In the genomic region with DNA sequence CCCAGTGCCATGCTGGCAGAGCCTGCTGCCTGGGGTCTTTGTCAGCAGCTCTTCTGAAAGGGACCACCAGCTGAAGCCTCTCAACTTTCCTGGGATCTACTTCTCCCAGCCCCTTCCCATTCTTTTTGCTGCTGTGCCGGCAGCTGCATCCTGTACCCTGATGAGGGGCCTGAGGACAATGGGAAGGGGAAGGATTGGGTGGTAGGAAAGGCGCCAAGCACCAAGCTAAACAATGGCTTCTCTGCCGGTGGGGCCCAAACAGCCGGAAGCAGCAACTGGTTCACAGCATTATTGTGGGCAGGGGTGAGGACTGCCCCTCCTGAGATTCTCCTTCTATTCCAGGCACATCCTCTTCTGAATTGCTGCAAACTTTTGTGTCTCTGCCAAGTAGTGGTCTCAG, we compare ENCODE assay signal across 26 cellular contexts. TPM values are rescaled to one million over a fixed set of nuclear protein-coding genes. Genes with fewer than 3 reads are reported as not detected.
DNase-seq lines count a peak whose midpoint lies in the region; ATAC-seq, FAIRE-seq and TF ChIP-seq lines count a peak whose summit lies in the region.
"Had no signal": no experiment of that assay in that cellular context is flagged by ENCODE, and none has a peak within 500 bp of the region (broad histone marks: within the 10 kb centered on the region; RNA-seq: fewer than 3 reads in every experiment).

No MANE protein-coding gene starts in this region.

- POLR2A ChIA-PET in endothelial cell of umbilical vein (lab: Charles Lee), result no interaction called here

- no peak overlapping the region for H3K4me3 ChIP-seq in left ventricle myocardium inferior
- H3K4me3 ChIP-seq in endothelial cell of umbilical vein (replicated peaks in 1 of 3; ENCODE audit: insufficient read depth in 1 of 3, low read depth in 1 of 3, low read length in 3 of 3), result no peak overlapping the region
- H3K4me3 ChIP-seq in coronary artery, result no peak overlapping the region

- no peaks in the 10 kb centered on the region for H3K9me1 ChIP-seq in endothelial cell of umbilical vein (replicated peaks; ENCODE audit: control insufficient read depth, extremely low read depth, insufficient read depth, low read length)

- BruUV-seq in endothelial cell of umbilical vein (replicated peaks; lab: Mats Ljungman, UMichigan), result no TSS peak

- H3K79me2 ChIP-seq in endothelial cell of umbilical vein (ENCODE audit: control insufficient read depth, insufficient read depth, low read length), result no peaks in the 10 kb centered on the region

- FAIRE-seq in endothelial cell of umbilical vein (lab: Jason Lieb, UNC), result peak; percentile 93
- FAIRE-seq: D721Med, GM18507, HepG2 had no signal

- intact Hi-C loops in left ventricle myocardium inferior (cut with micrococcal nuclease) (loop anchor here (10.0 kb wide), 1 partner anchor 189 kb away; a partner anchor contains a TSS), Right ventricle myocardium inferior (cut with DNase I) (loop anchor here (2.0 to 10.0 kb wide), 2 partner anchors 189 to 279 kb away; a partner anchor contains a TSS), endothelial cell of umbilical vein (cut with micrococcal nuclease) (loop anchor here (1.0 to 10.0 kb wide), 2 partner anchors 35 to 249 kb away; no protein-coding TSS in a partner anchor)

- DNase-seq in NCI-H146 (lab: John Stamatoyannopoulos, UW) (peak; percentile 7), NCI-H146 treated with DMSO at 0.1 percent for 48 hours (lab: John Stamatoyannopoulos, UW; ENCODE audit: unreplicated experiment) (no peak), left ventricle myocardium inferior (no peak), Right ventricle myocardium inferior (ENCODE audit: missing footprints) (no peak), endothelial cell of umbilical vein (ENCODE audit: low read depth, low spot score) (peak; percentile 77), coronary artery (ENCODE audit: low spot score) (no peak), GM19240 (ENCODE audit: insufficient read length, low spot score) (no peak), NCI-H128 (lab: John Stamatoyannopoulos, UW; ENCODE audit: unreplicated experiment) (no peak)
- DNase-seq: 8988T, H7, Karpas-422, NCI-H1092, NCI-H1694, NCI-H2029 treated with DMSO at 0.1 percent for 48 hours, NCI-H2171 treated with DMSO at 0.1 percent for 48 hours, NCI-H446, NCI-H524 treated with DMSO at 0.1 percent for 48 hours, SHP77 treated with DMSO at 0.1 percent for 48 hours had no signal

- no peak for TF ChIP-seq POLR2A in endothelial cell of umbilical vein (IDR thresholded peaks at IDR 0.05; ENCODE audit: low read depth, low read length)

- H3K9ac ChIP-seq in endothelial cell of umbilical vein (replicated peaks; ENCODE audit: extremely low read depth, insufficient read depth, low read length), result no peak overlapping the region

- H2AFZ ChIP-seq in endothelial cell of umbilical vein (ENCODE audit: low read depth, low read length), result no peak overlapping the region

- TF ChIP-seq CTCF in left ventricle myocardium inferior (IDR thresholded peaks at IDR 0.05; ENCODE audit: borderline replicate concordance) (no peak), endothelial cell of umbilical vein (IDR thresholded peaks at IDR 0.05; ENCODE audit: extremely low read depth in 1 of 2, insufficient read depth in 1 of 2, low read depth in 1 of 2, low read length in 2 of 2) (no peak), coronary artery (IDR thresholded peaks at IDR 0.05) (no peak)

- dilution Hi-C loops in endothelial cell of umbilical vein (cut with MboI; ENCODE audit: extremely low pct_ligation_motif_present, low sequenced_read_pairs), result no loop called here

- H4K20me1 ChIP-seq in endothelial cell of umbilical vein (replicated peaks; ENCODE audit: control insufficient read depth, extremely low read depth, insufficient read depth, low read length), result no peaks in the 10 kb centered on the region

- H3K36me3 ChIP-seq in left ventricle myocardium inferior (no peaks in the 10 kb centered on the region), endothelial cell of umbilical vein (ENCODE audit: control insufficient read depth in 2 of 2, extremely low read depth in 1 of 2, insufficient read depth in 2 of 2, low read length in 2 of 2) (no peaks in the 10 kb centered on the region)

- H3K9me3 ChIP-seq in left ventricle myocardium inferior (replicated peaks), result no peaks in the 10 kb centered on the region
- H3K9me3 ChIP-seq in endothelial cell of umbilical vein (replicated peaks; ENCODE audit: control insufficient read depth, insufficient read depth, low read length), result no peaks in the 10 kb centered on the region

- H3K4me2 ChIP-seq in endothelial cell of umbilical vein (ENCODE audit: insufficient read depth, low read length), result no peak overlapping the region

- H3K4me1 ChIP-seq in left ventricle myocardium inferior (peaks cover 29% of the 10 kb centered on the region), endothelial cell of umbilical vein (ENCODE audit: control insufficient read depth, extremely low read depth, insufficient read depth, low read length) (peaks cover 27% of the 10 kb centered on the region)

- H3K27me3 ChIP-seq in left ventricle myocardium inferior (ENCODE audit: low read depth), result peaks cover 20% of the 10 kb centered on the region
- H3K27me3 ChIP-seq in endothelial cell of umbilical vein (ENCODE audit: control insufficient read depth in 2 of 2, insufficient read depth in 2 of 2, low read length in 2 of 2), result peaks cover 13 to 16% of the 10 kb centered on the region in 2 experiments

- CTCF ChIA-PET in endothelial cell of umbilical vein (lab: Charles Lee), result interaction anchor here (0.6 to 4.2 kb wide), 18 partner anchors 12 to 317 kb away, joined by 3 to 79 read pairs (median 5); partner anchors contain the start of genes ATPAF1 and MOB3C

- no peak for ATAC-seq in Right ventricle myocardium inferior

- H3K27ac ChIP-seq in left ventricle myocardium inferior (replicated peaks) (peak overlapping the region; percentile 51), endothelial cell of umbilical vein (ENCODE audit: insufficient read depth, low read depth, low read length) (peak overlapping the region; percentile 59), coronary artery (no peak overlapping the region)
- H3K27ac ChIP-seq: RWPE1 had no signal

TF ChIP-seq in endothelial cell of umbilical vein, 7 proteins besides CTCF, POLR2A, EP300 and RAD21:
- TF ChIP-seq GATA2 (IDR thresholded peaks at IDR 0.05; ENCODE audit: insufficient read depth, insufficient read length, low read depth, low read length) (no peak), POLR2AphosphoS5 (IDR thresholded peaks at IDR 0.05; ENCODE audit: insufficient read depth, low read depth, low read length) (no peak), MYC (IDR thresholded peaks at IDR 0.05; ENCODE audit: low read depth, low read length) (no peak), EZH2 (IDR thresholded peaks at IDR 0.05; ENCODE audit: borderline replicate concordance, low read depth, low read length, severe bottlenecking) (no peak), JUN (IDR thresholded peaks at IDR 0.05; ENCODE audit: borderline replicate concordance, insufficient read depth, insufficient read length, low read depth) (no peak), MAX (IDR thresholded peaks at IDR 0.05; ENCODE audit: insufficient read depth, insufficient read length) (no peak), FOS (IDR thresholded peaks at IDR 0.05; ENCODE audit: borderline replicate concordance, insufficient read depth, low read length) (no peak)

RNA-seq across cellular contexts. Expression of gene EFCAB14, which starts 5.0 kb away (rescaled TPM):
- total RNA-seq in left ventricle myocardium inferior (59.0 TPM), Right ventricle myocardium inferior (53.2 TPM), endothelial cell of umbilical vein (81.7 and 81.9 TPM in 2 replicates)
- 28.7 and 30.0 TPM in 2 replicates for polyA plus RNA-seq in endothelial cell of umbilical vein
- 31.2 and 35.1 TPM in 2 replicates for polyA plus RNA-seq in endothelial cell of umbilical vein (2011; cell fraction: cytosol; rRNA removed)
- 34.6 and 41.2 TPM in 2 replicates for polyA plus RNA-seq in endothelial cell of umbilical vein (2011; cell fraction: nucleus; rRNA removed)
- 32.4 and 40.1 TPM in 2 replicates for polyA plus RNA-seq in endothelial cell of umbilical vein (2012)
- 50.9 and 58.0 TPM in 2 replicates for polyA minus RNA-seq in endothelial cell of umbilical vein
- 27.1 TPM for polyA minus RNA-seq in endothelial cell of umbilical vein (2011; cell fraction: cytosol; rRNA and poly(A)+ RNA removed)
- 38.6 and 39.4 TPM in 2 replicates for polyA minus RNA-seq in endothelial cell of umbilical vein (2011; cell fraction: nucleus; rRNA and poly(A)+ RNA removed)

RNA-seq across cellular contexts. Expression of gene TEX38, which starts 52.2 kb away (rescaled TPM):
- total RNA-seq in left ventricle myocardium inferior (0.22 TPM), Right ventricle myocardium inferior (not detected), endothelial cell of umbilical vein (not detected in 2 replicates)
- not detected in 2 replicates for polyA plus RNA-seq in endothelial cell of umbilical vein
- not detected in 2 replicates for polyA plus RNA-seq in endothelial cell of umbilical vein (2011; cell fraction: cytosol; rRNA removed)
- polyA plus RNA-seq in endothelial cell of umbilical vein (2011; cell fraction: nucleus; rRNA removed), result not detected in 2 replicates
- not detected in 2 replicates for polyA plus RNA-seq in endothelial cell of umbilical vein (2012)
- polyA minus RNA-seq in endothelial cell of umbilical vein, result not detected in 2 replicates
- polyA minus RNA-seq in endothelial cell of umbilical vein (2011; cell fraction: cytosol; rRNA and poly(A)+ RNA removed), result not detected
- polyA minus RNA-seq in endothelial cell of umbilical vein (2011; cell fraction: nucleus; rRNA and poly(A)+ RNA removed), result not detected in 2 replicates
- total RNA-seq: Daoy, G401, H7, HepG2, HT1080, OCI-LY7 had no signal

RNA-seq across cellular contexts. Expression of gene ATPAF1, which starts 55.7 kb away (rescaled TPM):
- total RNA-seq in left ventricle myocardium inferior (235 TPM), Right ventricle myocardium inferior (191 TPM), endothelial cell of umbilical vein (28.4 and 29.6 TPM in 2 replicates)
- polyA plus RNA-seq in endothelial cell of umbilical vein, result 28.3 and 31.5 TPM in 2 replicates
- 43.6 and 50.5 TPM in 2 replicates for polyA plus RNA-seq in endothelial cell of umbilical vein (2011; cell fraction: cytosol; rRNA removed)
- 28.4 and 35.1 TPM in 2 replicates for polyA plus RNA-seq in endothelial cell of umbilical vein (2011; cell fraction: nucleus; rRNA removed)
- 25.5 and 33.3 TPM in 2 replicates for polyA plus RNA-seq in endothelial cell of umbilical vein (2012)
- polyA minus RNA-seq in endothelial cell of umbilical vein, result 28.5 and 28.9 TPM in 2 replicates
- 26.0 TPM for polyA minus RNA-seq in endothelial cell of umbilical vein (2011; cell fraction: cytosol; rRNA and poly(A)+ RNA removed)
- polyA minus RNA-seq in endothelial cell of umbilical vein (2011; cell fraction: nucleus; rRNA and poly(A)+ RNA removed), result 19.5 and 28.5 TPM in 2 replicates

Comparison
In these comparisons a context has a peak if more than half of its experiments do, and no peak if none do; other contexts are left out.
1. DNase-seq: peak in NCI-H146 (single experiment) and endothelial cell of umbilical vein (single experiment); none in NCI-H146 treated with DMSO at 0.1 percent for 48 hours (single experiment), left ventricle myocardium inferior (single experiment), Right ventricle myocardium inferior (single experiment), coronary artery (single experiment), GM19240 (single experiment) and NCI-H128 (single experiment).
2. H3K27ac ChIP-seq: peak in left ventricle myocardium inferior (single experiment) and endothelial cell of umbilical vein (single experiment); none in coronary artery (0 of 2).